ENCODE assay signal across 1 cellular context in the genomic region with DNA sequence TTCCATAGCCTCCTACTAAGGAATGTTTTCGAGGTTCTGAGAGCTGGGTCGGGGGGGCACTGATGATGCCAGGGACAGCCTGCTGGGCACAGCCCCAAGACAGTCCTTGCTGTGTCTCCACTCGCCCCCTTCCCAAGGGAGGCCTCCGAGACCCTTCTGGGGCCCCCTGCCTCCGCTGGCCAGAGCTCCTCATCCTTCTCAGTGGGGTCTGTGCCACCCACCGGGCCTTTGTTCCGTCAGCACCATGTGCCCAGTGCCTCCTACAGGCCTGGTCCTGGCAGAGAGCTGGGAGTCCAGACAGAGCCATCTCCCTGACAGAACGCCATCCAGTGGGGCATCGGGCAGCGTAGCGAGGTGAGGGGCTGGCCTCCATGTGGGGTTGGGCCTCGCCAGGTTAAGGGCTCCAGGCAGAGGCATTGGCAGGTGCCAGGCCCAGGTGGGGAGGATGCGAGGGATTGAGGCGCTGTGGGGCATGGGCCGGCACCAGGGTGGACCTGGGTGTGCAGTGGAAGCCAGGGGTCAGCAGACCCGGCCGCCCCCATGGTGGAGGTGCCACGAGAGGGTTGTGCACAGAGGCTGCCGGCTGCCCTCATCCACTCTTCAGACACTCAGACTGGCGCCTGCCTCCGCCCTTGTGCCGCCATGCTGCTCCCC.
A peak's percentile ranks its signal among the peaks of the same experiment; 100 is the strongest.
TF ChIP-seq lines count a peak whose summit lies in the region.

No MANE protein-coding gene starts in this region.

TF ChIP-seq in K562, 482 proteins besides CTCF, POLR2A, EP300 and RAD21:
- TF ChIP-seq POLR2G (IDR thresholded peaks at IDR 0.05; ENCODE audit: low read depth, low read length): peak; percentile 68
- TF ChIP-seq SRSF9 (IDR thresholded peaks at IDR 0.05; ENCODE audit: borderline replicate concordance, low read depth, low read length): no peak
- TF ChIP-seq, protein P1, sequence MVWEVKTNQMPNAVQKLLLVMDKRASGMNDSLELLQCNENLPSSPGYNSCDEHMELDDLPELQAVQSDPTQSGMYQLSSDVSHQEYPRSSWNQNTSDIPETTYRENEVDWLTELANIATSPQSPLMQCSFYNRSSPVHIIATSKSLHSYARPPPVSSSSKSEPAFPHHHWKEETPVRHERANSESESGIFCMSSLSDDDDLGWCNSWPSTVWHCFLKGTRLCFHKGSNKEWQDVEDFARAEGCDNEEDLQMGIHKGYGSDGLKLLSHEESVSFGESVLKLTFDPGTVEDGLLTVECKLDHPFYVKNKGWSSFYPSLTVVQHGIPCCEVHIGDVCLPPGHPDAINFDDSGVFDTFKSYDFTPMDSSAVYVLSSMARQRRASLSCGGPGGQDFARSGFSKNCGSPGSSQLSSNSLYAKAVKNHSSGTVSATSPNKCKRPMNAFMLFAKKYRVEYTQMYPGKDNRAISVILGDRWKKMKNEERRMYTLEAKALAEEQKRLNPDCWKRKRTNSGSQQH (CRISPR knock-in tag; IDR thresholded peaks at IDR 0.05): no peak
- peak; percentile 57 for TF ChIP-seq RBFOX2 (IDR thresholded peaks at IDR 0.05; ENCODE audit: low read depth, low read length)
